In the genomic region with DNA sequence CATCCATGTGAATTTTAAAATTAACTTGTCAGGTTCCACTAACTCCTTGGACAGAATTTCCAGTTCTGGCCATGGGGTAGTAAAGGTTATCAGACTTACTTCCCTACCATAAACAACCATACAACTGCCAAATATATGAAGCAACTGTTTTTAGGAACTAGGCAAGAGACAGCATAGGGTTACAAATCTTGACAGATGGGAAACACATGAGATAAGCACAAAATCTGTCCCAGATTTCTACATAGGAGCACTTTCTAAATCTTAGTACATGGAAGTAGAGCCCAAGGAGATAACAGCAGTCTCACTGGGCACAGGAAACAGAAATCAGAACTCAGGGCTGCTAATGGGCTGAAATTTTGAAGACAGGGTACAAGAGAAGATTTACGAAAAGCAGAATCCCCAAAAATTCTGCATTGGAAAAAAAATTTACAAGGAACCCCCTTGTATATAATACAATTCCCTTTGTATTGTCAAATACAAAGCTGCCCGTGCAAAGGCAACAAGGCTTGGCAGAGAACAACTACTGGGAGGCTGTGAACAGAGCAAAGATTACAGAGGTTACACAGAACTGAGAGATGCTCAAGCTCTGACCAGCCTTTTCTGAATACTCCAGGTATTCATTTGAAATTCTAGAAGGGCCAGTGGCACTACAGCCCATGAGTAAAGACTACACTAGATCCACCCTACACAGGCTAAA, we compare ENCODE assay signal across 27 cellular contexts. TPM values are rescaled to one million over a fixed set of nuclear protein-coding genes. Genes with fewer than 3 reads are reported as not detected.
A peak's percentile ranks its signal among the peaks of the same experiment; 100 is the strongest.
DNase-seq lines count a peak whose midpoint lies in the region; ATAC-seq lines count a peak whose summit lies in the region.
"Had no signal": no experiment of that assay in that cellular context is flagged by ENCODE, and none has a peak within 500 bp of the region (broad histone marks: within the 10 kb centered on the region; RNA-seq: fewer than 3 reads in every experiment).

No MANE protein-coding gene starts in this region.

- no peaks in the 10 kb centered on the region for H3K27me3 ChIP-seq in right cardiac atrium (ENCODE audit: control insufficient read depth, insufficient read depth)
- H3K27me3 ChIP-seq: gastrocnemius medialis, uterus had no signal

- 60% methylated on average over 2 of the region's 2 CpGs for WGBS in right cardiac atrium

- DNase-seq in right cardiac atrium (no peak), Right ventricle myocardium inferior (ENCODE audit: missing footprints) (no peak), left colon (no peak), mesenteric fat pad (ENCODE audit: low spot score) (no peak), T-helper 2 cell (no peak)
- no peak for DNase-seq in stimulated activated CD4-positive, alpha-beta T cell treated with anti-CD3 and anti-CD28 coated beads, Interleukin-4, amount 100 ng/mL, for 4 hours
- DNase-seq: activated CD4-positive, alpha-beta T cell treated with anti-CD3 and anti-CD28 coated beads, Interleukin-2, amount 50 U/mL, for 48 hours; activated naive CD4-positive, alpha-beta T cell treated with anti-CD3 and anti-CD28 coated beads, Interleukin-2, amount 50 U/mL, for 16 hours; DND-41; gastrocnemius medialis; HCEC 1CT; immature natural killer cell; NCI-H1105 treated with DMSO at 0.1 percent for 48 hours; NCI-H1930; NCI-H69; nephron progenitor cell; stimulated activated naive CD4-positive, alpha-beta T cell; T1000; uterus had no signal

- H3K27ac ChIP-seq in right cardiac atrium (ENCODE audit: low read length) (no peak overlapping the region), angular gyrus (ENCODE audit: low read depth, low read length) (peak overlapping the region; percentile 96), temporal lobe (ENCODE audit: low read depth, low read length) (peak overlapping the region; percentile 97)
- H3K27ac ChIP-seq: coronary artery, gastrocnemius medialis, parathyroid adenoma, thoracic aorta, uterus had no signal

- ATAC-seq in right cardiac atrium (peak; percentile 77 to 82), Right ventricle myocardium inferior (no peak), left colon (peak; percentile 44)
- ATAC-seq: gastrocnemius medialis, sciatic nerve, SK-N-SH treated with all-trans-retinoic acid at 6 μM for 48 hours had no signal

- intact Hi-C loops in right cardiac atrium (cut with DNase I), result loop anchor here in 1 of 4 donors (5.0 kb wide), 1 partner anchor 41 kb away; a partner anchor contains a TSS
- intact Hi-C loops in Right ventricle myocardium inferior (cut with DNase I), result no loop called here
- intact Hi-C loops in left colon (cut with DNase I, micrococcal nuclease), result no loop called here

- H3K9me3 ChIP-seq in right cardiac atrium (ENCODE audit: control insufficient read depth, low read length), result no peaks in the 10 kb centered on the region
- H3K9me3 ChIP-seq: gastrocnemius medialis, thoracic aorta, uterus had no signal

- no peak overlapping the region for H3K4me3 ChIP-seq in right cardiac atrium (ENCODE audit: low read length)
- H3K4me3 ChIP-seq: coronary artery, gastrocnemius medialis, lung, thoracic aorta, uterus had no signal

- H3K4me1 ChIP-seq in right cardiac atrium (ENCODE audit: control insufficient read depth, insufficient read depth, low read length), result no peaks in the 10 kb centered on the region
- H3K4me1 ChIP-seq: parathyroid adenoma, uterus had no signal

RNA-seq across cellular contexts. Expression of a gene that starts 43.2 kb away (rescaled TPM):
- 1 to 10 TPM; 3.3 to 5.2 (median 4.0) TPM for total RNA-seq in right cardiac atrium
- polyA plus RNA-seq in right cardiac atrium, result 2.5 TPM
- total RNA-seq in Right ventricle myocardium inferior, result 2.3 TPM
- 10 to 100 TPM; 47.4 to 57.1 TPM for total RNA-seq in left colon
- total RNA-seq in temporal lobe, result 2.5 TPM
- 6.7 TPM for total RNA-seq in mesenteric fat pad

RNA-seq across cellular contexts. Expression of a gene that starts 44.5 kb away (rescaled TPM):
- total RNA-seq in right cardiac atrium (10 to 100 TPM in 1 of 4 donors, 1 to 10 TPM in 3; 7.8 to 13.1 (median 8.8) TPM), Right ventricle myocardium inferior (6.7 TPM), left colon (10 to 100 TPM; 26.6 to 27.0 TPM), temporal lobe (38.8 TPM), mesenteric fat pad (12.8 TPM)
- polyA plus RNA-seq in right cardiac atrium, result 5.4 TPM
